ENCODE assay signal across 33 cellular contexts in genomic region chr12:12128665-12129064, GRCh38. TPM values are rescaled to one million over a fixed set of nuclear protein-coding genes. Genes with fewer than 3 reads are reported as not detected.
"Had no signal": no experiment of that assay in that cellular context is flagged by ENCODE, and none has a peak within 500 bp of the region (broad histone marks: within the 10 kb centered on the region; RNA-seq: fewer than 3 reads in every experiment).

No MANE protein-coding gene starts in this region.

- H3K36me3 Mint-ChIP-seq: activated naive CD8-positive, alpha-beta T cell treated with anti-CD3 and anti-CD28 coated beads for 36 hours had no signal

- H3K27ac ChIP-seq: brain microvascular endothelial cell, WERI-Rb-1 had no signal

- DNase-seq: activated CD4-positive, alpha-beta memory T cell treated with anti-CD3 and anti-CD28 coated beads, Interleukin-2, amount 10 ng/mL, durations not matched to agents 7 days and 5 days; activated CD4-positive, alpha-beta T cell treated with anti-CD3 and anti-CD28 coated beads for 1 hour; activated CD4-positive, alpha-beta T cell treated with anti-CD3 and anti-CD28 coated beads for 48 hours; activated CD4-positive, CD25-positive, alpha-beta regulatory T cell; activated effector memory CD4-positive, alpha-beta T cell treated with anti-CD3 and anti-CD28 coated beads, Interleukin-2, amount 50 U/mL, for 16 hours; activated naive CD4-positive, alpha-beta T cell; activated naive CD4-positive, alpha-beta T cell treated with anti-CD3 and anti-CD28 coated beads, Interleukin-2, amount 50 U/mL, for 16 hours; activated naive CD8-positive, alpha-beta T cell treated with anti-CD3 and anti-CD28 coated beads for 36 hours; activated T-cell treated with anti-CD3 and anti-CD28 coated beads, Interleukin-2, amount 50 U/mL, for 1 hour; activated T-cell treated with anti-CD3 and anti-CD28 coated beads, Interleukin-2, amount 50 U/mL, for 72 hours; amniotic stem cell; aorta; brain microvascular endothelial cell; central memory CD4-positive, alpha-beta T cell; MM.1S; MV-4-11; NCI-H1092; NCI-H1436 treated with DMSO at 0.1 percent for 48 hours; NCI-H1694 treated with DMSO at 0.1 percent for 48 hours; NCI-H2029; NCI-H2171; NCI-H510A; NCI-H526; NCI-H748 treated with DMSO at 0.1 percent for 48 hours; NK-92 treated with Interleukin-12 subunit alpha and Interleukin-12 subunit beta, amount 100 ng/mL, for 24 hours; OCI-M1; Right ventricle myocardium superior; SW 1271; T-helper 1 cell; T1000; WERI-Rb-1 had no signal

- H3K27me3 ChIP-seq: brain microvascular endothelial cell had no signal

- H3K4me3 Mint-ChIP-seq: activated CD4-positive, alpha-beta memory T cell treated with anti-CD3 and anti-CD28 coated beads, Interleukin-2, amount 10 ng/mL, durations not matched to agents 7 days and 5 days; activated naive CD8-positive, alpha-beta T cell treated with anti-CD3 and anti-CD28 coated beads for 36 hours; activated T-cell treated with anti-CD3 and anti-CD28 coated beads, Interleukin-2, amount 50 U/mL, for 72 hours; activated T-helper 17 cell treated with anti-CD3 and anti-CD28 coated beads, Interleukin-2, amount 50 U/mL, for 72 hours had no signal

- H3K4me1 Mint-ChIP-seq: activated CD4-positive, alpha-beta memory T cell treated with anti-CD3 and anti-CD28 coated beads, Interleukin-2, amount 10 ng/mL, durations not matched to agents 7 days and 5 days; activated naive CD8-positive, alpha-beta T cell treated with anti-CD3 and anti-CD28 coated beads for 36 hours; activated T-helper 17 cell treated with anti-CD3 and anti-CD28 coated beads, Interleukin-2, amount 50 U/mL, for 72 hours had no signal

- ATAC-seq: activated T-cell treated with anti-CD3 and anti-CD28 coated beads, Interleukin-2, amount 50 U/mL, for 72 hours; activated T-helper 17 cell treated with anti-CD3 and anti-CD28 coated beads, Interleukin-2, amount 50 U/mL, for 72 hours had no signal

- H3K9me3 Mint-ChIP-seq: activated CD4-positive, alpha-beta memory T cell treated with anti-CD3 and anti-CD28 coated beads, Interleukin-2, amount 10 ng/mL, durations not matched to agents 7 days and 5 days; activated naive CD8-positive, alpha-beta T cell treated with anti-CD3 and anti-CD28 coated beads for 36 hours; activated T-cell treated with anti-CD3 and anti-CD28 coated beads, Interleukin-2, amount 50 U/mL, for 72 hours; activated T-helper 17 cell treated with anti-CD3 and anti-CD28 coated beads, Interleukin-2, amount 50 U/mL, for 72 hours had no signal

- H3K27me3 Mint-ChIP-seq: activated naive CD8-positive, alpha-beta T cell treated with anti-CD3 and anti-CD28 coated beads for 36 hours; activated T-helper 17 cell treated with anti-CD3 and anti-CD28 coated beads, Interleukin-2, amount 50 U/mL, for 72 hours had no signal

- H3K27ac Mint-ChIP-seq: activated CD4-positive, alpha-beta memory T cell treated with anti-CD3 and anti-CD28 coated beads, Interleukin-2, amount 10 ng/mL, durations not matched to agents 7 days and 5 days; activated naive CD8-positive, alpha-beta T cell treated with anti-CD3 and anti-CD28 coated beads for 36 hours; activated T-cell treated with anti-CD3 and anti-CD28 coated beads, Interleukin-2, amount 50 U/mL, for 72 hours; activated T-helper 17 cell treated with anti-CD3 and anti-CD28 coated beads, Interleukin-2, amount 50 U/mL, for 72 hours had no signal

RNA-seq across cellular contexts. Expression of gene BCL2L14, which starts 57.9 kb away (rescaled TPM):
- total RNA-seq: aorta, cerebellum, Right ventricle myocardium superior had no signal
